Comparison of ENCODE assay signal across 17 cellular contexts in the genomic region with DNA sequence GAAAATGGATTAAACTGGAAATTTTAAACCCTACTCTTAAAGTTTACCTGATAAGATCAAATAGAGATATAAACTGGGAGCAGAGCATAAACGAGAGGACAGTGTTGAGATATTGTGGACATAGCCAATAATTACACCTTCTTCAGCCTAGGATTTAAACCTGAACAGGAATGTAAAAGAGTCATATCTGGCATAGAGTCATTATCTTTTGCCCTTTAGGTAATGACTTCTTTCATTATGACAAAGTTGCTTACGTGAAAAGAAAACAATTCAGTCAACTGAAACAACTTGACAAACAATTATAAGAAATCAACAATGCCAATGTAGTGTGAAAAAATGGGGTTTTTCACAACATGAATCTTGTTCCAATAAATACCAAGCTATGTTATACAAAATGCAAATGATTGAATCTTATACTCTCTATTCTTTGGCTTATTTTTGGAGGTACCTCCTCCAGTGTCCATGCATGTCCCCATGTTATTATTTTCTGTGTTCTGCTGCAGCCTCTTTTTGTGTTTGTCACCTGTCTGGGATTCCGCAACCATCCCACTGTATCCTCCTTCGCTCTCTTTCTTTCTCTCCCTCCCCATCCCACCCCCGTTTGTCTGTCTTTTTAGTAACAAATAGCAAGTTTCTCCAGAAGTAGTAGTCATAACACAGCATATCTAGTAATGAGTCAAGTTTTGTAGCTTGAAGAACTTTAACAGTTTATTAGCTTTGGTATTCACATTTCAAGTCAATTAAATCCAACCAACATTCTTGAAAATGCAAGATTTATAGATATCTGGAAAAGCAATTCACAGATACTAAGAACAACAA.
DNase-seq lines count a peak whose midpoint lies in the region; ATAC-seq and TF ChIP-seq lines count a peak whose summit lies in the region.
"Had no signal": no experiment of that assay in that cellular context is flagged by ENCODE, and none has a peak within 500 bp of the region (broad histone marks: within the 10 kb centered on the region; RNA-seq: fewer than 3 reads in every experiment).

No MANE protein-coding gene starts in this region.

- H3K36me3 Mint-ChIP-seq in activated T-cell treated with anti-CD3 and anti-CD28 coated beads, Interleukin-2, amount 50 U/mL, for 24 hours (ENCODE audit: low read depth): no peaks in the 10 kb centered on the region
- no peaks in the 10 kb centered on the region for H3K36me3 Mint-ChIP-seq in activated T-helper 2 cell treated with anti-CD3 and anti-CD28 coated beads, Interferon-gamma antibody, Interleukin-2, Interleukin-4, amounts not matched to agents 10 μg/mL and 5 μg/mL and 100 μg/mL, durations not matched to agents 14 hours and 24 hours and 36 hours (ENCODE audit: low read depth)
- H3K36me3 Mint-ChIP-seq: CD4-positive, CD25-positive, alpha-beta regulatory T cell had no signal

- no peak for TF ChIP-seq POLR2A in sigmoid colon (IDR thresholded peaks at IDR 0.05)

- TF ChIP-seq CTCF in sigmoid colon (IDR thresholded peaks at IDR 0.05) (no peak), upper lobe of right lung (IDR thresholded peaks at IDR 0.05) (no peak)

- DNase-seq in activated T-cell treated with anti-CD3 and anti-CD28 coated beads, Interleukin-2, amount 50 U/mL, for 24 hours: no peak
- DNase-seq in activated T-cell treated with anti-CD3 and anti-CD28 coated beads, Interleukin-2, amount 50 U/mL, for 48 hours: no peak
- DNase-seq in activated T-helper 2 cell treated with anti-CD3 and anti-CD28 coated beads, Interferon-gamma antibody, Interleukin-2, Interleukin-4, amounts not matched to agents 10 μg/mL and 5 μg/mL and 100 μg/mL, durations not matched to agents 14 hours and 24 hours and 36 hours (ENCODE audit: low spot score): no peak
- DNase-seq in sigmoid colon (no peak), upper lobe of right lung (no peak), Right ventricle myocardium superior (no peak)
- DNase-seq: ACHN; Calu3; CD4-positive, CD25-positive, alpha-beta regulatory T cell; DMS 273 treated with DMSO at 0.1 percent for 48 hours; DMS79; HCEC 1CT; HFFc6 had no signal

- H3K36me3 ChIP-seq in sigmoid colon: no peaks in the 10 kb centered on the region
- no peaks in the 10 kb centered on the region for H3K36me3 ChIP-seq in upper lobe of right lung
- H3K36me3 ChIP-seq: BLaER1 treated with 17β-estradiol and CSF1 and Interleukin-3, amounts not matched to agents 10 nM and 100 nM had no signal

- H3K27me3 Mint-ChIP-seq in activated T-cell treated with anti-CD3 and anti-CD28 coated beads, Interleukin-2, amount 50 U/mL, for 24 hours: no peaks in the 10 kb centered on the region
- no peaks in the 10 kb centered on the region for H3K27me3 Mint-ChIP-seq in activated T-helper 2 cell treated with anti-CD3 and anti-CD28 coated beads, Interferon-gamma antibody, Interleukin-2, Interleukin-4, amounts not matched to agents 10 μg/mL and 5 μg/mL and 100 μg/mL, durations not matched to agents 14 hours and 24 hours and 36 hours (ENCODE audit: low read depth)
- H3K27me3 Mint-ChIP-seq: CD4-positive, CD25-positive, alpha-beta regulatory T cell had no signal

- peak overlapping the region; percentile 72 for H3K27ac Mint-ChIP-seq in activated T-cell treated with anti-CD3 and anti-CD28 coated beads, Interleukin-2, amount 50 U/mL, for 24 hours
- H3K27ac Mint-ChIP-seq in activated T-helper 2 cell treated with anti-CD3 and anti-CD28 coated beads, Interferon-gamma antibody, Interleukin-2, Interleukin-4, amounts not matched to agents 10 μg/mL and 5 μg/mL and 100 μg/mL, durations not matched to agents 14 hours and 24 hours and 36 hours: peak overlapping the region; percentile 76
- H3K27ac Mint-ChIP-seq: CD4-positive, CD25-positive, alpha-beta regulatory T cell; HFFc6 had no signal

- peaks cover 6% of the 10 kb centered on the region for H3K4me1 Mint-ChIP-seq in activated T-cell treated with anti-CD3 and anti-CD28 coated beads, Interleukin-2, amount 50 U/mL, for 24 hours (ENCODE audit: low read depth)
- H3K4me1 Mint-ChIP-seq in activated T-helper 2 cell treated with anti-CD3 and anti-CD28 coated beads, Interferon-gamma antibody, Interleukin-2, Interleukin-4, amounts not matched to agents 10 μg/mL and 5 μg/mL and 100 μg/mL, durations not matched to agents 14 hours and 24 hours and 36 hours (ENCODE audit: low read depth): peaks cover 7% of the 10 kb centered on the region

- H3K4me1 ChIP-seq in sigmoid colon (peaks cover 0 to 10% (median 4%) of the 10 kb centered on the region in 4 donors), upper lobe of right lung (no peaks in the 10 kb centered on the region)

- H3K9me3 ChIP-seq in sigmoid colon: no peaks in the 10 kb centered on the region
- no peaks in the 10 kb centered on the region for H3K9me3 ChIP-seq in upper lobe of right lung
- H3K9me3 ChIP-seq: BLaER1 treated with 17β-estradiol and CSF1 and Interleukin-3, amounts not matched to agents 10 nM and 100 nM had no signal

- no peak overlapping the region for H3K4me3 Mint-ChIP-seq in activated T-cell treated with anti-CD3 and anti-CD28 coated beads, Interleukin-2, amount 50 U/mL, for 24 hours
- no peak overlapping the region for H3K4me3 Mint-ChIP-seq in activated T-helper 2 cell treated with anti-CD3 and anti-CD28 coated beads, Interferon-gamma antibody, Interleukin-2, Interleukin-4, amounts not matched to agents 10 μg/mL and 5 μg/mL and 100 μg/mL, durations not matched to agents 14 hours and 24 hours and 36 hours (ENCODE audit: low read depth)
- H3K4me3 Mint-ChIP-seq: CD4-positive, CD25-positive, alpha-beta regulatory T cell; HFFc6 had no signal

- 72 to 79% methylated on average over 5 of the region's 5 CpGs for WGBS in sigmoid colon, 2 donors

- peak; percentile 52 for ATAC-seq in HG02870 (IDR thresholded peaks at IDR 0.05; ENCODE audit: unreplicated experiment)
- no peak for ATAC-seq in upper lobe of right lung
- ATAC-seq in Right ventricle myocardium superior (ENCODE audit: poor library complexity): no peak
- ATAC-seq in HG03095 (IDR thresholded peaks at IDR 0.05; ENCODE audit: unreplicated experiment): no peak
- ATAC-seq: HepG2 had no signal

- no peak overlapping the region for H3K4me3 ChIP-seq in sigmoid colon
- no peak overlapping the region for H3K4me3 ChIP-seq in upper lobe of right lung
- H3K4me3 ChIP-seq: BLaER1 treated with 17β-estradiol and CSF1 and Interleukin-3, amounts not matched to agents 10 nM and 100 nM had no signal

- H3K27ac ChIP-seq in sigmoid colon: peak overlapping the region in 3 of 4 donors; percentile 24 to 32 (median 24)
- no peak overlapping the region for H3K27ac ChIP-seq in upper lobe of right lung
- H3K27ac ChIP-seq: BLaER1 treated with 17β-estradiol and CSF1 and Interleukin-3, amounts not matched to agents 10 nM and 100 nM had no signal

- no peaks in the 10 kb centered on the region for H3K9me3 Mint-ChIP-seq in activated T-cell treated with anti-CD3 and anti-CD28 coated beads, Interleukin-2, amount 50 U/mL, for 24 hours
- H3K9me3 Mint-ChIP-seq in activated T-helper 2 cell treated with anti-CD3 and anti-CD28 coated beads, Interferon-gamma antibody, Interleukin-2, Interleukin-4, amounts not matched to agents 10 μg/mL and 5 μg/mL and 100 μg/mL, durations not matched to agents 14 hours and 24 hours and 36 hours: no peaks in the 10 kb centered on the region
- H3K9me3 Mint-ChIP-seq: HFFc6 had no signal

- intact Hi-C loops in activated T-helper 2 cell treated with anti-CD3 and anti-CD28 coated beads, Interferon-gamma antibody, Interleukin-2, Interleukin-4, amounts not matched to agents 10 μg/mL and 5 μg/mL and 100 μg/mL, durations not matched to agents 14 hours and 24 hours and 36 hours (cut with micrococcal nuclease): loop anchor here (1.0 to 5.0 kb wide), 2 partner anchors 98 to 114 kb away; no protein-coding TSS in a partner anchor
- intact Hi-C loops in sigmoid colon (cut with DNase I) (loop anchor here (1.0 kb wide), 1 partner anchor 98 kb away; no protein-coding TSS in a partner anchor), upper lobe of right lung (cut with DNase I) (no loop called here), Right ventricle myocardium superior (cut with DNase I) (no loop called here)

- TF ChIP-seq EP300 in sigmoid colon (IDR thresholded peaks at IDR 0.05): no peak

- H3K27me3 ChIP-seq in sigmoid colon (no peaks in the 10 kb centered on the region), upper lobe of right lung (no peaks in the 10 kb centered on the region)
- H3K27me3 ChIP-seq: BLaER1 treated with 17β-estradiol and CSF1 and Interleukin-3, amounts not matched to agents 10 nM and 100 nM had no signal

Comparison
In these comparisons a context has a peak if more than half of its experiments do, and no peak if none do; other contexts are left out.
1. intact Hi-C loops: an anchor here in activated T-helper 2 cell treated with anti-CD3 and anti-CD28 coated beads, Interferon-gamma antibody, Interleukin-2, Interleukin-4, amounts not matched to agents 10 μg/mL and 5 μg/mL and 100 μg/mL, durations not matched to agents 14 hours and 24 hours and 36 hours (1.0 to 5.0 kb wide) and sigmoid colon (1.0 kb wide); none called in upper lobe of right lung and Right ventricle myocardium superior.